ENCODE assay signal across 19 cellular contexts in the genomic region with DNA sequence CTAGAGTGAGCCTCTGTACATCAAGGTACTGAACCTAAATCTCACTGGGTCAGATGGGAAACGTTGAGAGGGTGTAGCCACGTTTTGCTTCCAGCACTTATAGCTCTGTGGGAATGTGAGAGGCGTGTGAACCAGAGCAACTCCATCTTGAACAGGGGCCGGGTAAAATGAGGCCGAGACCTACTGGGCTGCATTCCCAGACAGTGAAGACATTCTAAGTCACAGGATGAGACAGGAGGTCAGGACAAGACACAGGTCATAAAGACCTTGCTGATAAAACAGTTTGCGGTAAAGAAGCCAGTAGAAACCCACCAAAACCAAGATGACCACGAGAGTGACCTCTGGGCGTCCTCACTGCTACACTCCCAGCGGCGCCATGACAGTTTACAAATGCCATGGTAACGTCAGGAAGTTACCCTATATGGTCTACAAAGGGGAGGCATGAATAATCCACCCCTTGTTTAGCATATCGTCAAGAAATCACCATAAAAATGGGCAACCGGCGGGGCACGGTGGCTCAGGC.
"Had no signal": no experiment of that assay in that cellular context is flagged by ENCODE, and none has a peak within 500 bp of the region (broad histone marks: within the 10 kb centered on the region; RNA-seq: fewer than 3 reads in every experiment).

No MANE protein-coding gene starts in this region.

- H3K9me3 Mint-ChIP-seq: activated CD4-positive, alpha-beta memory T cell treated with anti-CD3 and anti-CD28 coated beads for 36 hours; activated naive CD8-positive, alpha-beta T cell treated with anti-CD3 and anti-CD28 coated beads, Interleukin-2, amount 10 ng/mL, durations not matched to agents 7 days and 5 days; activated T-cell treated with anti-CD3 and anti-CD28 coated beads, Interleukin-2, amount 50 U/mL, for 72 hours; immature natural killer cell had no signal

- H3K27ac ChIP-seq: cardiac muscle cell, epithelial cell of prostate, gastroesophageal sphincter had no signal

- ATAC-seq: activated T-cell treated with anti-CD3 and anti-CD28 coated beads, Interleukin-2, amount 50 U/mL, for 72 hours; gastroesophageal sphincter; naive thymus-derived CD4-positive, alpha-beta T cell; right cardiac atrium had no signal

- H3K4me3 Mint-ChIP-seq: activated CD4-positive, alpha-beta memory T cell treated with anti-CD3 and anti-CD28 coated beads for 36 hours; activated naive CD8-positive, alpha-beta T cell treated with anti-CD3 and anti-CD28 coated beads, Interleukin-2, amount 10 ng/mL, durations not matched to agents 7 days and 5 days; activated T-cell treated with anti-CD3 and anti-CD28 coated beads, Interleukin-2, amount 50 U/mL, for 72 hours; immature natural killer cell; naive thymus-derived CD4-positive, alpha-beta T cell had no signal

- H3K27me3 ChIP-seq: cardiac muscle cell, gastroesophageal sphincter, upper lobe of left lung had no signal

- H3K4me3 ChIP-seq: cardiac muscle cell, coronary artery, gastroesophageal sphincter, lung, upper lobe of left lung had no signal

- H3K36me3 ChIP-seq: cardiac muscle cell, gastroesophageal sphincter, upper lobe of left lung had no signal

- H3K4me1 Mint-ChIP-seq: activated naive CD8-positive, alpha-beta T cell treated with anti-CD3 and anti-CD28 coated beads, Interleukin-2, amount 10 ng/mL, durations not matched to agents 7 days and 5 days had no signal

- DNase-seq: activated CD4-positive, alpha-beta memory T cell treated with anti-CD3 and anti-CD28 coated beads for 36 hours; activated CD4-positive, CD25-positive, alpha-beta regulatory T cell treated with anti-CD3 and anti-CD28 coated beads, Interleukin-2, amount 50 U/mL, for 72 hours; activated gamma-delta T cell treated with Interleukin-2 at 50 U/mL for 16 hours; activated naive CD8-positive, alpha-beta T cell treated with anti-CD3 and anti-CD28 coated beads, Interleukin-2, amount 10 ng/mL, durations not matched to agents 7 days and 5 days; activated T-cell treated with anti-CD3 and anti-CD28 coated beads, Interleukin-2, amount 50 U/mL, for 72 hours; aorta; effector CD4-positive, alpha-beta T cell; immature natural killer cell; left cardiac atrium; naive thymus-derived CD4-positive, alpha-beta T cell; right cardiac atrium; small intestine; upper lobe of left lung had no signal

- H3K9me3 ChIP-seq: gastroesophageal sphincter, upper lobe of left lung had no signal

- H3K36me3 Mint-ChIP-seq: activated CD4-positive, alpha-beta memory T cell treated with anti-CD3 and anti-CD28 coated beads for 36 hours; activated naive CD8-positive, alpha-beta T cell treated with anti-CD3 and anti-CD28 coated beads, Interleukin-2, amount 10 ng/mL, durations not matched to agents 7 days and 5 days; naive thymus-derived CD4-positive, alpha-beta T cell had no signal

- H3K27me3 Mint-ChIP-seq: naive thymus-derived CD4-positive, alpha-beta T cell had no signal

- H3K27ac Mint-ChIP-seq: activated CD4-positive, alpha-beta memory T cell treated with anti-CD3 and anti-CD28 coated beads for 36 hours; activated naive CD8-positive, alpha-beta T cell treated with anti-CD3 and anti-CD28 coated beads, Interleukin-2, amount 10 ng/mL, durations not matched to agents 7 days and 5 days; activated T-cell treated with anti-CD3 and anti-CD28 coated beads, Interleukin-2, amount 50 U/mL, for 72 hours; immature natural killer cell; naive thymus-derived CD4-positive, alpha-beta T cell; progenitor cell of endocrine pancreas had no signal
